Comparison of ENCODE assay signal across 17 cellular contexts in genomic region chrX:148914783-148915182, GRCh38.
DNase-seq lines count a peak whose midpoint lies in the region; ATAC-seq and TF ChIP-seq lines count a peak whose summit lies in the region.
"Had no signal": no experiment of that assay in that cellular context is flagged by ENCODE, and none has a peak within 500 bp of the region (broad histone marks: within the 10 kb centered on the region; RNA-seq: fewer than 3 reads in every experiment).

No MANE protein-coding gene starts in this region.

- H3K27me3 Mint-ChIP-seq in T-helper 2 cell treated with Interferon-gamma antibody and Interleukin-4, amounts not matched to agents 5 μg/mL and 100 μg/mL, for 36 hours (ENCODE audit: low read depth) = no peaks in the 10 kb centered on the region

- ATAC-seq in GM19455 (IDR thresholded peaks at IDR 0.05; ENCODE audit: unreplicated experiment) (peak; percentile 86), HG02840 (IDR thresholded peaks at IDR 0.05; ENCODE audit: low FRiP score, unreplicated experiment) (peak; percentile 72), HG03521 (IDR thresholded peaks at IDR 0.05; ENCODE audit: unreplicated experiment) (peak; percentile 89), omental fat pad (ENCODE audit: low FRiP score) (no peak), HG03354 (IDR thresholded peaks at IDR 0.05; ENCODE audit: poor library complexity, severe bottlenecking, unreplicated experiment) (no peak)
- ATAC-seq: mucosa of descending colon had no signal

- no peak overlapping the region for H3K4me3 Mint-ChIP-seq in T-helper 2 cell treated with Interferon-gamma antibody and Interleukin-4, amounts not matched to agents 5 μg/mL and 100 μg/mL, for 36 hours
- H3K4me3 Mint-ChIP-seq: activated naive CD4-positive, alpha-beta T cell treated with anti-CD3 and anti-CD28 coated beads for 36 hours had no signal

- no peak overlapping the region for H3K4me3 ChIP-seq in GM12865 (ENCODE audit: low read depth, low read length)
- H3K4me3 ChIP-seq: cardiac muscle cell, mucosa of descending colon, SK-N-MC, tibial nerve had no signal

- H3K4me1 Mint-ChIP-seq in T-helper 2 cell treated with Interferon-gamma antibody and Interleukin-4, amounts not matched to agents 5 μg/mL and 100 μg/mL, for 36 hours (ENCODE audit: low read depth) = no peaks in the 10 kb centered on the region

- H3K27ac Mint-ChIP-seq in T-helper 2 cell treated with Interferon-gamma antibody and Interleukin-4, amounts not matched to agents 5 μg/mL and 100 μg/mL, for 36 hours = no peak overlapping the region
- H3K27ac Mint-ChIP-seq: activated naive CD4-positive, alpha-beta T cell treated with anti-CD3 and anti-CD28 coated beads for 36 hours had no signal

- DNase-seq in GM12865 (ENCODE audit: low read depth) (peak; percentile 88), activated T-cell treated with anti-CD3 and anti-CD28 coated beads for 4 hours (no peak), omental fat pad (ENCODE audit: low spot score) (no peak)
- DNase-seq in T-helper 2 cell treated with Interferon-gamma antibody and Interleukin-4, amounts not matched to agents 5 μg/mL and 100 μg/mL, for 36 hours (ENCODE audit: low spot score) = no peak
- DNase-seq: activated naive CD4-positive, alpha-beta T cell treated with anti-CD3 and anti-CD28 coated beads for 36 hours; mucosa of descending colon; NCI-H2029; NK-92 treated with Interleukin-12 subunit alpha and Interleukin-12 subunit beta, amount 100 ng/mL, for 24 hours; posterior cingulate gyrus; stimulated activated CD4-positive, alpha-beta T cell treated with anti-CD3 and anti-CD28 coated beads, Interleukin-12 subunit alpha, Interleukin-12 subunit beta, amount 100 ng/mL, for 4 hours had no signal

- no peak for TF ChIP-seq CTCF in GM12865 (IDR thresholded peaks at IDR 0.05; ENCODE audit: insufficient read depth, low read depth, low read length, missing control alignments)
- no peak for TF ChIP-seq CTCF in omental fat pad (IDR thresholded peaks at IDR 0.05)

- H3K36me3 Mint-ChIP-seq in T-helper 2 cell treated with Interferon-gamma antibody and Interleukin-4, amounts not matched to agents 5 μg/mL and 100 μg/mL, for 36 hours (ENCODE audit: low read depth) = no peaks in the 10 kb centered on the region

- no peaks in the 10 kb centered on the region for H3K9me3 Mint-ChIP-seq in T-helper 2 cell treated with Interferon-gamma antibody and Interleukin-4, amounts not matched to agents 5 μg/mL and 100 μg/mL, for 36 hours
- H3K9me3 Mint-ChIP-seq: activated naive CD4-positive, alpha-beta T cell treated with anti-CD3 and anti-CD28 coated beads for 36 hours had no signal

Comparison
In these comparisons a context has a peak if more than half of its experiments do, and no peak if none do; other contexts are left out.
1. ATAC-seq: peak in GM19455 (single experiment), HG02840 (single experiment) and HG03521 (single experiment); none in omental fat pad (single experiment) and HG03354 (single experiment).